11 cellular contexts compared by ENCODE assay signal in the genomic region with DNA sequence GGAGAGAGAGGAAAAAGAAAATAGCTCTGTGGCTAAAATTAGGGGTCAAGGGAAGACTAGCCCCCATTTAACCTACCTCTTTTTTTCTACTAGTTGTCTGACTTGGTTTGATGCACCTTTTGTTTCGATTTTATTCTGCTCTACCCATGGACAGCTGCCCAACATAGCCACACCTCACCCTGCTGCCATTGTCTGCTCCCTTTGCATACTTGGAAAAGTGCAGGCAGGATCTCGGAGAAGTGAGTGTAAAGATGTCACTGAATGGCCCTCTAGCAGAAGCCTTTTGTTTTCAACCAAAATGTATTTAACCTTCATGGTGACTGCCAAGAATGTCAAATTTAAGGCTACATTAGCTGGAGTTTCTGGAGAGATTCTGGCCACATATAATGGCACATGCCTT.
A peak's percentile ranks its signal among the peaks of the same experiment; 100 is the strongest.
DNase-seq lines count a peak whose midpoint lies in the region; ATAC-seq and TF ChIP-seq lines count a peak whose summit lies in the region.
"Had no signal": no experiment of that assay in that cellular context is flagged by ENCODE, and none has a peak within 500 bp of the region (broad histone marks: within the 10 kb centered on the region; RNA-seq: fewer than 3 reads in every experiment).

No MANE protein-coding gene starts in this region.

- no peaks in the 10 kb centered on the region for H3K9me2 ChIP-seq in hepatocyte (replicated peaks; ENCODE audit: insufficient read depth)

- H3K9ac ChIP-seq in stomach smooth muscle (ENCODE audit: low read length in 2 of 2) = peak overlapping the region in 1 of 2 donors; percentile 24

- H3K4me3 ChIP-seq in WERI-Rb-1 (ENCODE audit: low read depth, low read length) (no peak overlapping the region), hepatocyte (no peak overlapping the region), stomach smooth muscle (ENCODE audit: low read length in 2 of 2) (peak overlapping the region in 1 of 2 donors; percentile 22), foreskin fibroblast (ENCODE audit: low read depth in 1 of 2, low read length in 2 of 2) (no peak overlapping the region)

- H3K4me1 ChIP-seq in hepatocyte (ENCODE audit: insufficient read depth) (peaks cover 18% of the 10 kb centered on the region), stomach smooth muscle (ENCODE audit: control insufficient read depth, insufficient read depth, low read length) (peaks cover 60% of the 10 kb centered on the region)

- H4K20me1 ChIP-seq in hepatocyte (ENCODE audit: insufficient read depth, poor library complexity, severe bottlenecking) = no peaks in the 10 kb centered on the region

- peaks cover 56% of the 10 kb centered on the region for H3K79me2 ChIP-seq in hepatocyte

- no peaks in the 10 kb centered on the region for H3K36me3 ChIP-seq in WERI-Rb-1
- no peaks in the 10 kb centered on the region for H3K36me3 ChIP-seq in hepatocyte (replicated peaks; ENCODE audit: insufficient read depth, low read depth)
- peaks cover 0 to 2% of the 10 kb centered on the region in 2 donors for H3K36me3 ChIP-seq in stomach smooth muscle (ENCODE audit: control insufficient read depth in 2 of 2, insufficient read depth in 2 of 2, low read length in 2 of 2)
- H3K36me3 ChIP-seq: neutrophil had no signal

- no peak overlapping the region for H3K4me2 ChIP-seq in hepatocyte

- no peak overlapping the region for H3K27ac Mint-ChIP-seq in CD4-positive, alpha-beta T cell
- H3K27ac Mint-ChIP-seq: activated naive CD4-positive, alpha-beta T cell treated with anti-CD3 and anti-CD28 coated beads for 36 hours had no signal

- H2AFZ ChIP-seq in hepatocyte = no peak overlapping the region

- CTCF ChIA-PET in CD4-positive, alpha-beta T cell (lab: Charles Lee) = no interaction called here

- H3K36me3 Mint-ChIP-seq in CD4-positive, alpha-beta T cell (ENCODE audit: low read depth) = no peaks in the 10 kb centered on the region

- no peaks in the 10 kb centered on the region for H3K9me3 Mint-ChIP-seq in CD4-positive, alpha-beta T cell
- H3K9me3 Mint-ChIP-seq: activated naive CD4-positive, alpha-beta T cell treated with anti-CD3 and anti-CD28 coated beads for 36 hours had no signal

- intact Hi-C loops in CD4-positive, alpha-beta T cell (cut with DNase I, micrococcal nuclease) = no loop called here

- WGBS in hepatocyte (ENCODE audit: low lambda C conversion rate, missing lambda C conversion rate) = 89% methylated on average over 2 of the region's 2 CpGs

- ATAC-seq in CD4-positive, alpha-beta T cell (ENCODE audit: poor library complexity) = no peak

- no peak overlapping the region for H3K4me3 Mint-ChIP-seq in CD4-positive, alpha-beta T cell
- H3K4me3 Mint-ChIP-seq: activated naive CD4-positive, alpha-beta T cell treated with anti-CD3 and anti-CD28 coated beads for 36 hours had no signal

- POLR2A ChIA-PET in CD4-positive, alpha-beta T cell (lab: Charles Lee) = no interaction called here

- H3K9me3 ChIP-seq in WERI-Rb-1 (ENCODE audit: severe bottlenecking) (no peaks in the 10 kb centered on the region), hepatocyte (ENCODE audit: low read depth) (no peaks in the 10 kb centered on the region), stomach smooth muscle (ENCODE audit: control insufficient read depth in 2 of 2, low read length in 2 of 2) (no peaks in the 10 kb centered on the region)
- H3K9me3 ChIP-seq in CD4-positive, alpha-beta T cell (ENCODE audit: control insufficient read depth, low read length) = no peaks in the 10 kb centered on the region
- H3K9me3 ChIP-seq: neutrophil had no signal

- peak overlapping the region; percentile 67 for H3K27ac ChIP-seq in WERI-Rb-1
- peak overlapping the region; percentile 73 for H3K27ac ChIP-seq in hepatocyte
- H3K27ac ChIP-seq in stomach smooth muscle (ENCODE audit: low read length) = peak overlapping the region; percentile 85
- no peak overlapping the region for H3K27ac ChIP-seq in CD4-positive, alpha-beta T cell (ENCODE audit: low read depth, low read length)
- H3K27ac ChIP-seq: neutrophil had no signal

- DNase-seq in NCI-H748 (lab: John Stamatoyannopoulos, UW; ENCODE audit: unreplicated experiment) (peak; percentile 57), NCI-H748 treated with DMSO at 0.1 percent for 48 hours (lab: John Stamatoyannopoulos, UW) (no peak), WERI-Rb-1 (no peak), hepatocyte (ENCODE audit: low spot score) (no peak), NCI-H187 (lab: John Stamatoyannopoulos, UW) (no peak), foreskin fibroblast (no peak)
- no peak for DNase-seq in CD4-positive, alpha-beta T cell
- DNase-seq: activated naive CD4-positive, alpha-beta T cell treated with anti-CD3 and anti-CD28 coated beads for 36 hours; SW 1271 had no signal

- TF ChIP-seq CTCF in WERI-Rb-1 (IDR thresholded peaks at IDR 0.05; ENCODE audit: low read depth, low read length) (no peak), hepatocyte (IDR thresholded peaks at IDR 0.05; ENCODE audit: poor library complexity) (no peak), foreskin fibroblast (IDR thresholded peaks at IDR 0.05; ENCODE audit: low read depth, low read length) (no peak)
- no peak for TF ChIP-seq CTCF in CD4-positive, alpha-beta T cell (IDR thresholded peaks at IDR 0.05)

- H3K27me3 ChIP-seq in WERI-Rb-1 (ENCODE audit: insufficient read depth, low read depth, severe bottlenecking) (no peaks in the 10 kb centered on the region), hepatocyte (no peaks in the 10 kb centered on the region), stomach smooth muscle (ENCODE audit: control insufficient read depth in 1 of 2, insufficient read depth in 2 of 2, low read length in 2 of 2) (no peaks in the 10 kb centered on the region)
- H3K27me3 ChIP-seq in CD4-positive, alpha-beta T cell (ENCODE audit: control insufficient read depth, insufficient read depth, low read length) = no peaks in the 10 kb centered on the region

- no peaks in the 10 kb centered on the region for H3K27me3 Mint-ChIP-seq in CD4-positive, alpha-beta T cell

- H3K4me1 Mint-ChIP-seq in CD4-positive, alpha-beta T cell (ENCODE audit: low read depth) = no peaks in the 10 kb centered on the region
